Comparison of ENCODE assay signal across 18 cellular contexts in genomic region chr2:69449906-69450305, GRCh38. TPM values are rescaled to one million over a fixed set of nuclear protein-coding genes. Genes with fewer than 3 reads are reported as not detected.
DNase-seq lines count a peak whose midpoint lies in the region; FAIRE-seq and TF ChIP-seq lines count a peak whose summit lies in the region.
"Had no signal": no experiment of that assay in that cellular context is flagged by ENCODE, and none has a peak within 500 bp of the region (broad histone marks: within the 10 kb centered on the region; RNA-seq: fewer than 3 reads in every experiment).

No MANE protein-coding gene starts in this region.

- H2AFZ ChIP-seq in H1 (ENCODE audit: low read length) = no peak overlapping the region

- no peak overlapping the region; the same call in 1 of the 2 replicates for H2BK12ac ChIP-seq in H1 (ENCODE audit: low read depth, low read length)

- H3K18ac ChIP-seq in H1 (ENCODE audit: extremely low read depth, low read length) = no peak overlapping the region

- DNase-seq in AG09309 (ENCODE audit: low read depth) (peak; percentile 4), H1 (ENCODE audit: low read depth in 1 of 2, low spot score in 2 of 2) (no peak), islet precursor cell (peak; percentile 69), HPDE6-E6E7 (ENCODE audit: extremely low spot score) (no peak), C1 segment of cervical spinal cord (lab: John Stamatoyannopoulos, UW) (no peak), UCSD-AML1 (lab: John Stamatoyannopoulos, UW; ENCODE audit: unreplicated experiment) (no peak)
- DNase-seq in stimulated activated CD4-positive, alpha-beta T cell treated with anti-CD3 and anti-CD28 coated beads, Interleukin-12 subunit alpha, Interleukin-12 subunit beta, amount 100 ng/mL, for 4 hours = no peak
- DNase-seq: EL, MG63, NCI-H187 treated with DMSO at 0.1 percent for 48 hours, NCI-H2171 treated with DMSO at 0.1 percent for 48 hours, NCI-H510A, Right ventricle myocardium superior had no signal

- H4K5ac ChIP-seq in H1 (ENCODE audit: insufficient read length, low read depth, low read length) = no peak overlapping the region

- WGBS in HUES64 = 84% methylated on average over 5 of the region's 5 CpGs
- 94% methylated on average over 5 of the region's 5 CpGs; no CpG with 5 or more reads in 1 of the 2 experiments for WGBS in H1 (ENCODE audit: extremely low coverage in 1 of 2, insufficient coverage in 1 of 2, insufficient read length in 1 of 2, insufficient replicate concordance in 2 of 2, low coverage in 1 of 2, low lambda C conversion rate in 2 of 2, missing lambda C conversion rate in 1 of 2), 2 experiments

- H2BK15ac ChIP-seq in H1 (ENCODE audit: low read length) = no peak overlapping the region

- TF ChIP-seq RAD21 in H1 (IDR thresholded peaks at IDR 0.05 in 1 of 2, conservative IDR thresholded peaks at IDR 0.05 in 1 of 2; ENCODE audit: low read depth in 2 of 2, low read length in 2 of 2) = no peak

- H4K20me1 ChIP-seq in H1 (replicated peaks in 1 of 2; ENCODE audit: control insufficient read depth in 1 of 2, insufficient read depth in 2 of 2, low read length in 2 of 2) = no peaks in the 10 kb centered on the region
- H4K20me1 ChIP-seq: BLaER1 treated with 17β-estradiol and CSF1 and Interleukin-3, amounts not matched to agents 10 nM and 100 nM had no signal

- H4K91ac ChIP-seq in H1 (replicated peaks; ENCODE audit: insufficient read length, low read length) = no peak overlapping the region

- no peak for TF ChIP-seq EP300 in H1 (IDR thresholded peaks at IDR 0.05; ENCODE audit: borderline replicate concordance in 1 of 2, low read depth in 2 of 2, low read length in 2 of 2)

- H3K4me1 ChIP-seq in HUES64 (ENCODE audit: insufficient read depth, low read length) = peaks cover 34% of the 10 kb centered on the region
- peaks cover 3 to 13% (median 9%) of the 10 kb centered on the region in 4 experiments; a peak in 4 of 7 replicates for H3K4me1 ChIP-seq in H1 (replicated peaks in 1 of 4; ENCODE audit: control insufficient read depth in 3 of 4, insufficient read depth in 4 of 4, low read length in 3 of 4)

- no peaks in the 10 kb centered on the region for H3K79me1 ChIP-seq in H1 (ENCODE audit: low read depth, low read length)

- FAIRE-seq in H1 (lab: Jason Lieb, UNC) = no peak
- FAIRE-seq: HepG2 had no signal

- peak overlapping the region; percentile 84 for H2BK120ac ChIP-seq in H1 (replicated peaks; ENCODE audit: low read depth, low read length)

- POLR2A ChIA-PET in H1 (lab: Charles Lee; ENCODE audit: partially characterized antibody) = no interaction called here

- H4K8ac ChIP-seq in H1 (ENCODE audit: extremely low read depth, insufficient read depth, low read length) = no peak overlapping the region

- no peak for TF ChIP-seq CTCF in AG09309 (IDR thresholded peaks at IDR 0.05; ENCODE audit: control insufficient read depth, insufficient read depth, low read depth, low read length, missing control alignments)
- no peak for TF ChIP-seq CTCF in H1 (IDR thresholded peaks at IDR 0.05; ENCODE audit: control extremely low read depth in 1 of 3, insufficient read depth in 1 of 3, low read depth in 1 of 3, low read length in 3 of 3)

- H3K4me3 ChIP-seq in AG09309 (ENCODE audit: control insufficient read depth, low read depth, low read length) = no peak overlapping the region
- H3K4me3 ChIP-seq in HUES64 (ENCODE audit: low read length) = 0 out of 2 replicates have a peak overlapping the region, but pooled peaks have one; percentile 20
- H3K4me3 ChIP-seq in H1 (ENCODE audit: extremely low read depth in 1 of 4, insufficient read depth in 2 of 4, low read depth in 3 of 4, low read length in 4 of 4) = no peak overlapping the region
- H3K4me3 ChIP-seq: BLaER1 treated with 17β-estradiol and CSF1 and Interleukin-3, amounts not matched to agents 10 nM and 100 nM; MG63 had no signal

- H3K4ac ChIP-seq in H1 (replicated peaks; ENCODE audit: insufficient read length, low read depth, low read length) = no peak overlapping the region

- no peak overlapping the region for H2BK20ac ChIP-seq in H1 (ENCODE audit: low read length)

- H2BK5ac ChIP-seq in H1 (ENCODE audit: low read depth, low read length) = no peak overlapping the region

- H2AK5ac ChIP-seq in H1 (ENCODE audit: low read depth, low read length) = 0 out of 2 replicates have a peak overlapping the region, but pooled peaks have one; percentile 53

- H3K9ac ChIP-seq in HUES64 (ENCODE audit: low read depth, low read length) = no peak overlapping the region
- H3K9ac ChIP-seq in H1 (replicated peaks in 1 of 4; ENCODE audit: extremely low read depth in 1 of 4, low read depth in 3 of 4, low read length in 3 of 4) = no peak overlapping the region
- H3K9ac ChIP-seq: BLaER1 treated with 17β-estradiol and CSF1 and Interleukin-3, amounts not matched to agents 10 nM and 100 nM had no signal

- peak overlapping the region; percentile 67; the same call in 1 of the 2 replicates for H3K27ac ChIP-seq in HUES64 (ENCODE audit: low read depth, low read length)
- H3K27ac ChIP-seq in H1 (ENCODE audit: low read depth, low read length) = no peak overlapping the region
- H3K27ac ChIP-seq: 22Rv1; BLaER1 treated with 17β-estradiol and CSF1 and Interleukin-3, amounts not matched to agents 10 nM and 100 nM; HL-60 had no signal

- H3K36me3 ChIP-seq in HUES64 (ENCODE audit: insufficient read depth, low read length) = no peaks in the 10 kb centered on the region
- no peaks in the 10 kb centered on the region for H3K36me3 ChIP-seq in H1 (ENCODE audit: control insufficient read depth in 2 of 4, insufficient read depth in 4 of 4, low read length in 3 of 4)
- H3K36me3 ChIP-seq: BLaER1 treated with 17β-estradiol and CSF1 and Interleukin-3, amounts not matched to agents 10 nM and 100 nM; MG63 had no signal

- no peaks in the 10 kb centered on the region for H3K9me3 ChIP-seq in HUES64 (ENCODE audit: insufficient read depth, low read depth, low read length)
- no peaks in the 10 kb centered on the region for H3K9me3 ChIP-seq in H1 (ENCODE audit: insufficient read depth in 2 of 2, low read depth in 1 of 2, low read length in 1 of 2)
- H3K9me3 ChIP-seq: BLaER1 treated with 17β-estradiol and CSF1 and Interleukin-3, amounts not matched to agents 10 nM and 100 nM; MG63 had no signal

- H3K23me2 ChIP-seq in H1 (ENCODE audit: low read depth, low read length) = no peaks in the 10 kb centered on the region

- no peak overlapping the region for H3K14ac ChIP-seq in H1 (ENCODE audit: insufficient read length)

- CTCF ChIA-PET in H1 (lab: Charles Lee; ENCODE audit: partially characterized antibody) = no interaction called here

- TF ChIP-seq POLR2A in H1 (IDR thresholded peaks at IDR 0.05; ENCODE audit: control extremely low read depth in 1 of 2, low read depth in 2 of 2, low read length in 2 of 2) = no peak

- H3K23ac ChIP-seq in H1 (ENCODE audit: insufficient read length) = no peak overlapping the region

- peak overlapping the region in 1 of 2 experiments; percentile 42; a peak in 1 of 4 replicates for H3K4me2 ChIP-seq in H1 (ENCODE audit: insufficient read depth in 1 of 2, low read depth in 2 of 2, low read length in 2 of 2)
- H3K4me2 ChIP-seq: BLaER1 treated with 17β-estradiol and CSF1 and Interleukin-3, amounts not matched to agents 10 nM and 100 nM had no signal

- H3K27me3 ChIP-seq in HUES64 (ENCODE audit: insufficient read depth, low read length) (no peaks in the 10 kb centered on the region), H1 (replicated peaks in 1 of 4; ENCODE audit: control insufficient read depth in 3 of 4, extremely low read depth in 1 of 4, insufficient read depth in 3 of 4, low read length in 3 of 4) (no peaks in the 10 kb centered on the region)
- H3K27me3 ChIP-seq: BLaER1 treated with 17β-estradiol and CSF1 and Interleukin-3, amounts not matched to agents 10 nM and 100 nM; MG63 had no signal

- no peak overlapping the region for H3K56ac ChIP-seq in H1 (replicated peaks; ENCODE audit: insufficient read length, low read depth, low read length)

- no peaks in the 10 kb centered on the region for H3K79me2 ChIP-seq in H1 (ENCODE audit: control insufficient read depth in 1 of 2, insufficient read depth in 2 of 2, low read length in 2 of 2)

TF ChIP-seq in H1, 55 proteins besides CTCF, POLR2A, EP300 and RAD21 (continues in another document):
- no peak for TF ChIP-seq CEBPB (IDR thresholded peaks at IDR 0.05; ENCODE audit: low read depth, low read length)

RNA-seq across cellular contexts. Expression of gene NFU1, which starts 12.7 kb away (rescaled TPM):
- 31.2 TPM for polyA plus RNA-seq in HUES64 (2013, experiment 1 of 2)
- 41.5 TPM for polyA plus RNA-seq in HUES64 (2013, experiment 2 of 2)
- 43.4 and 45.5 TPM in 2 replicates for total RNA-seq in H1 (2021; fragmentation: NEBNext Ultra II Directional; extraction: Animal tissue kit (Norgen Biotek cat#: 25700))
- 12.9 and 18.4 TPM in 2 replicates for polyA plus RNA-seq in H1 (2011; rRNA removed)
- 24.4 TPM for polyA plus RNA-seq in H1 (2011; cell fraction: cytosol; rRNA removed)
- 9.3 TPM for polyA plus RNA-seq in H1 (2011; cell fraction: nucleus; rRNA removed)
- 30.9 to 54.6 TPM (median 32.1 TPM) in 4 replicates for polyA plus RNA-seq in H1 (2012, experiment 1 of 2)
- polyA plus RNA-seq in H1 (2012, experiment 2 of 2) = 7.5 TPM
- 70.7 TPM for polyA plus RNA-seq in H1 (2013, experiment 1 of 2)
- 78.3 TPM for polyA plus RNA-seq in H1 (2013, experiment 2 of 2)
- polyA minus RNA-seq in H1 (2011; rRNA and poly(A)+ RNA removed) = 5.8 and 7.3 TPM in 2 replicates
- polyA minus RNA-seq in H1 (2011; cell fraction: cytosol; rRNA and poly(A)+ RNA removed) = 7.6 TPM
- 6.8 TPM for polyA minus RNA-seq in H1 (2011; cell fraction: nucleus; rRNA and poly(A)+ RNA removed)

Comparison
In these comparisons a context has a peak if more than half of its experiments do, and no peak if none do; other contexts are left out.
1. DNase-seq: peak in AG09309 (single experiment) and islet precursor cell (single experiment); none in H1 (0 of 2), HPDE6-E6E7 (single experiment), stimulated activated CD4-positive, alpha-beta T cell treated with anti-CD3 and anti-CD28 coated beads, Interleukin-12 subunit alpha, Interleukin-12 subunit beta, amount 100 ng/mL, for 4 hours (single experiment), C1 segment of cervical spinal cord (0 of 14) and UCSD-AML1 (single experiment).